ENCODE assay signal across 20 cellular contexts in the genomic region with DNA sequence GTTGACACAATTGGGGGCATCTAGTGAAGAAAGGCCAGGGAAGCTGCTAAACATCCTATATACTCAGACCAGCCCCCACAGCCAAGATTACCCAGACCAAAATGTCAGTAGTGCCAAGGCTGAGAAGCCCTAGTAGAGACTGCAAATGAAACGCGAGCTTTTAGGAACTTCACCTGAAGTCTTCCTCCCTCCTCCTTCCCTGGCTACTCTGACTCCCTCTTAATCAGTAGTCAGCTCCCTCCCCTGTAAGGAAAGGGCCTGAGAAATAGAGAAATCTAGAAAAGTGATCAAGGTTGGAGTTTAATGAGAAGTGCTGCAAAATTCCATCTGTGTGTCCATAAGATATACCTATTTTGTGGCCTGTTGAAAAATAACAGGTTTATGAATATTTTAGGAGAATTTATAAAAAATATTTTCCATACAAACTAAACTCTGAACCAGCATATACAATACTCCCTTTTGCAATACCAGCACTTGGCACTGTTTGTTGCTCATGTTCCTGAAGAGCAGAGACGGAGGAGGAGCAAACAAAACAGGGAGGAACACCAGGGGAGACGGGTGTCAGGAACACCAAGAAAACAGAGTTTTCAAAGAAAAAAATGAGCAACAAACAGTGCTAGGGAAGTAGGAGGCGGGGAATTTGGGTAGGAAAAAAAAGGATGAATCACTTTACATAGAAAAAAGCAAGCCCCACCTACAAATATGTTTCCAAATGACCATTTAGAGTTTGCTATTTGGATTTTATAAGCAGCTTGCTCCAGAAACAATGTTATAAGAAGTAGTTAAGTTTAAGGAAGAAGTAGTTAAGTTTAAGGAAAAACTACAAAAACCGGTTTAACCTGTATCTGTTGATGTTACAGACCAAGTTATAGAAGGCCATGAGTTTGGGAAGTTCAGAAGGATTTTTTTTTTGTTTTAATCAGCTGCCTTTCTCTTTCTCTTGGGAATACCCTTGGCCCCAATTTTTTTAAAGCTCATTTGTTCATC.
DNase-seq lines count a peak whose midpoint lies in the region; ATAC-seq, FAIRE-seq and TF ChIP-seq lines count a peak whose summit lies in the region.
"Had no signal": no experiment of that assay in that cellular context is flagged by ENCODE, and none has a peak within 500 bp of the region (broad histone marks: within the 10 kb centered on the region; RNA-seq: fewer than 3 reads in every experiment).

No MANE protein-coding gene starts in this region.

- no peaks in the 10 kb centered on the region for H3K36me3 Mint-ChIP-seq in astrocyte (ENCODE audit: low read depth, unreplicated experiment)
- H3K36me3 Mint-ChIP-seq: natural killer cell had no signal

- H3K36me3 ChIP-seq in astrocyte (ENCODE audit: insufficient read depth, low read length), result no peaks in the 10 kb centered on the region
- H3K36me3 ChIP-seq: heart left ventricle, SJCRH30, suprapubic skin had no signal

- no peak overlapping the region for H3K9ac ChIP-seq in astrocyte (ENCODE audit: low read length)

- FAIRE-seq in astrocyte (lab: Jason Lieb, UNC) (no peak), HTR-8/SVneo (lab: Jason Lieb, UNC) (no peak)
- FAIRE-seq: islet of Langerhans had no signal

- no peaks in the 10 kb centered on the region for H3K9me3 Mint-ChIP-seq in astrocyte (ENCODE audit: unreplicated experiment)
- H3K9me3 Mint-ChIP-seq: activated naive CD8-positive, alpha-beta T cell treated with anti-CD3 and anti-CD28 coated beads, Interleukin-2, amount 50 U/mL, for 24 hours; natural killer cell had no signal

- H2AFZ ChIP-seq in astrocyte (ENCODE audit: low read depth, low read length), result no peak overlapping the region

- TF ChIP-seq CTCF in astrocyte (IDR thresholded peaks at IDR 0.05; ENCODE audit: insufficient read depth, low read depth, low read length), result no peak
- no peak for TF ChIP-seq CTCF in foreskin keratinocyte (conservative IDR thresholded peaks at IDR 0.05)

- peak overlapping the region; percentile 23 for H3K27ac Mint-ChIP-seq in astrocyte (ENCODE audit: unreplicated experiment)
- H3K27ac Mint-ChIP-seq: activated naive CD8-positive, alpha-beta T cell treated with anti-CD3 and anti-CD28 coated beads, Interleukin-2, amount 50 U/mL, for 24 hours; HFFc6 had no signal

- ATAC-seq in foreskin keratinocyte, result peak; percentile 50
- ATAC-seq: activated CD4-positive, CD25-positive, alpha-beta regulatory T cell treated with anti-CD3 and anti-CD28 coated beads, Interleukin-2, amount 50 U/mL, for 24 hours; activated naive CD8-positive, alpha-beta T cell treated with anti-CD3 and anti-CD28 coated beads, Interleukin-2, amount 50 U/mL, for 24 hours; heart left ventricle; natural killer cell had no signal

- H3K4me3 ChIP-seq in astrocyte (ENCODE audit: insufficient read depth, low read depth, low read length), result no peak overlapping the region
- H3K4me3 ChIP-seq: heart left ventricle, SJCRH30, suprapubic skin had no signal

- no peak overlapping the region for H3K4me3 Mint-ChIP-seq in astrocyte (ENCODE audit: unreplicated experiment)
- H3K4me3 Mint-ChIP-seq: activated naive CD8-positive, alpha-beta T cell treated with anti-CD3 and anti-CD28 coated beads, Interleukin-2, amount 50 U/mL, for 24 hours; HFFc6 had no signal

- no peaks in the 10 kb centered on the region for H4K20me1 ChIP-seq in astrocyte (ENCODE audit: insufficient read depth, low read length)

- H3K4me2 ChIP-seq in astrocyte (ENCODE audit: low read length), result no peak overlapping the region

- no peak overlapping the region for H3K27ac ChIP-seq in astrocyte (ENCODE audit: low read depth, low read length)
- H3K27ac ChIP-seq in foreskin keratinocyte, result no peak overlapping the region
- H3K27ac ChIP-seq: heart left ventricle, SJCRH30, suprapubic skin had no signal

- H3K4me1 Mint-ChIP-seq in astrocyte (ENCODE audit: low read depth, unreplicated experiment), result peaks cover 18% of the 10 kb centered on the region

- H3K27me3 ChIP-seq in astrocyte (ENCODE audit: insufficient read depth, low read length), result no peaks in the 10 kb centered on the region
- no peaks in the 10 kb centered on the region for H3K27me3 ChIP-seq in foreskin keratinocyte
- H3K27me3 ChIP-seq: heart left ventricle, SJCRH30, suprapubic skin had no signal

- DNase-seq in HPDE6-E6E7 (ENCODE audit: extremely low spot score) (peak; percentile 9), astrocyte (ENCODE audit: low read depth) (no peak), foreskin keratinocyte (peak in 1 of 2 donors; percentile 38), renal cortical epithelial cell (ENCODE audit: low read depth) (peak; percentile 24), HTR-8/SVneo (ENCODE audit: insufficient read length, low spot score) (no peak), NCI-H2029 treated with DMSO at 0.1 percent for 48 hours (lab: John Stamatoyannopoulos, UW) (no peak), SW 1271 (lab: John Stamatoyannopoulos, UW) (no peak)
- no peak for DNase-seq in activated naive CD4-positive, alpha-beta T cell treated with anti-CD3 and anti-CD28 coated beads, Interleukin-2, amount 50 U/mL, for 16 hours
- DNase-seq: activated naive CD8-positive, alpha-beta T cell treated with anti-CD3 and anti-CD28 coated beads, Interleukin-2, amount 50 U/mL, for 24 hours; Caco-2; caudate nucleus; heart left ventricle; HFFc6; natural killer cell; NCI-H187 treated with DMSO at 0.1 percent for 48 hours; SJCRH30; T-helper 2 cell had no signal

- H3K79me2 ChIP-seq in astrocyte (ENCODE audit: insufficient read depth, low read length), result no peaks in the 10 kb centered on the region

- no peaks in the 10 kb centered on the region for H3K9me3 ChIP-seq in astrocyte (ENCODE audit: insufficient read depth, low read depth, low read length)
- H3K9me3 ChIP-seq: Caco-2, heart left ventricle, SJCRH30, suprapubic skin had no signal

- H3K27me3 Mint-ChIP-seq in astrocyte (ENCODE audit: low read depth, unreplicated experiment), result no peaks in the 10 kb centered on the region
- H3K27me3 Mint-ChIP-seq: activated naive CD8-positive, alpha-beta T cell treated with anti-CD3 and anti-CD28 coated beads, Interleukin-2, amount 50 U/mL, for 24 hours had no signal

- H3K4me1 ChIP-seq in astrocyte (ENCODE audit: insufficient read depth, low read length), result peaks cover 3% of the 10 kb centered on the region
- H3K4me1 ChIP-seq in foreskin keratinocyte, result peaks cover 7% of the 10 kb centered on the region
- H3K4me1 ChIP-seq: Caco-2, heart left ventricle had no signal

Comparison
In these comparisons a context has a peak if more than half of its experiments do, and no peak if none do; other contexts are left out.
1. DNase-seq: peak in HPDE6-E6E7 (single experiment) and renal cortical epithelial cell (single experiment); none in astrocyte (single experiment), HTR-8/SVneo (single experiment), NCI-H2029 treated with DMSO at 0.1 percent for 48 hours (single experiment), activated naive CD4-positive, alpha-beta T cell treated with anti-CD3 and anti-CD28 coated beads, Interleukin-2, amount 50 U/mL, for 16 hours (single experiment) and SW 1271 (0 of 2).